8 cellular contexts compared by ENCODE assay signal in the genomic region with DNA sequence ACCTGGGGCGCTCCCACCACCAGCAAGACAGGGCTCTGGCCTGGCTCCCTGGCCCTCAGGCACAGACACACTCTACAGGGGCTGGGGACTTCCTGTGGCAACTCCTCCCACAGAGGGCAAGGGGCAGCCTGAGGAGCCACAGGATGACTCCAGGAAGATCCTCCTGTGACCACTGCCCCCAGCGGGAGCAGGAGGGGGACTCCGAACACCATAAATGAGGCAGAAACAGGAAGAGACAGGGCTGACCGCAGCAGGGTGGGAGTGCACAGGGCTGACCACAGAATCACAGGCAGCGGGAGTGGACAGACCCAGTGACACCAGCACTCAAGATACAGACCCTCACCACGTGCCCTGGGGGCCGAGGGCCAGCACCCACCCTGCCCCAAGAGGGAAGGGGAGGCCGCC. TPM values are rescaled to one million over a fixed set of nuclear protein-coding genes. Genes with fewer than 3 reads are reported as not detected.
DNase-seq lines count a peak whose midpoint lies in the region; ATAC-seq and TF ChIP-seq lines count a peak whose summit lies in the region.

No MANE protein-coding gene starts in this region.

- no TSS peak for BruUV-seq in PC-3 (replicated peaks; lab: Mats Ljungman, UMichigan)

- no peaks in the 10 kb centered on the region for H3K9me2 ChIP-seq in PC-3 (replicated peaks; ENCODE audit: low read length)
- H3K9me2 ChIP-seq in GM23248 (ENCODE audit: insufficient read depth), result no peaks in the 10 kb centered on the region

- H3K4me1 ChIP-seq in PC-3 (ENCODE audit: insufficient read depth, low read length), result peaks cover 48% of the 10 kb centered on the region
- H3K4me1 ChIP-seq in osteoblast (ENCODE audit: insufficient read depth, low read length), result peaks cover 41% of the 10 kb centered on the region
- H3K4me1 ChIP-seq in GM23248 (ENCODE audit: insufficient read depth), result peaks cover 33% of the 10 kb centered on the region

- H3K79me2 ChIP-seq in PC-3 (ENCODE audit: low read length) (peaks cover 57% of the 10 kb centered on the region), osteoblast (ENCODE audit: insufficient read depth, low read length) (peaks cover 80% of the 10 kb centered on the region), GM23248 (ENCODE audit: insufficient read depth) (peaks cover 38% of the 10 kb centered on the region)

- H3K27ac ChIP-seq in PC-3 (ENCODE audit: low read length), result 0 out of 2 replicates have a peak overlapping the region, but pooled peaks have one; percentile 7
- peak overlapping the region; percentile 33 for H3K27ac ChIP-seq in osteoblast (ENCODE audit: low read depth, low read length)
- H3K27ac ChIP-seq in GM23248, result no peak overlapping the region

- H2AFZ ChIP-seq in PC-3 (ENCODE audit: low read length), result no peak overlapping the region
- peak overlapping the region; percentile 37 for H2AFZ ChIP-seq in osteoblast (ENCODE audit: low read length)
- no peak overlapping the region for H2AFZ ChIP-seq in GM23248

- POLR2A ChIA-PET in PC-3 (lab: Charles Lee; ENCODE audit: unreplicated experiment), result no interaction called here

- H3K27me3 ChIP-seq in PC-3 (ENCODE audit: low read length), result no peaks in the 10 kb centered on the region
- H3K27me3 ChIP-seq in osteoblast (ENCODE audit: insufficient read depth, low read length), result no peaks in the 10 kb centered on the region
- no peaks in the 10 kb centered on the region for H3K27me3 ChIP-seq in GM23248 (replicated peaks; ENCODE audit: insufficient read depth)

- H3K4me2 ChIP-seq in PC-3 (ENCODE audit: low read length) (peak overlapping the region; percentile 28; the same call in 1 of the 2 replicates), osteoblast (ENCODE audit: insufficient read depth, low read length) (no peak overlapping the region), GM23248 (ENCODE audit: unreplicated experiment) (no peak overlapping the region)

- ATAC-seq in PC-3, result peak; percentile 42
- ATAC-seq in GM19395 (IDR thresholded peaks at IDR 0.05; ENCODE audit: unreplicated experiment), result no peak
- ATAC-seq in GM21786 (IDR thresholded peaks at IDR 0.05; ENCODE audit: unreplicated experiment), result no peak

- no peaks in the 10 kb centered on the region for H4K20me1 ChIP-seq in PC-3 (ENCODE audit: low read length)
- peaks cover 4% of the 10 kb centered on the region for H4K20me1 ChIP-seq in osteoblast (ENCODE audit: insufficient read depth, low read length)
- H4K20me1 ChIP-seq in GM23248 (ENCODE audit: insufficient read depth), result no peaks in the 10 kb centered on the region

- 0 out of 2 replicates have a peak, but pooled peaks cover 3% of the 10 kb centered on the region for H3K36me3 ChIP-seq in PC-3 (ENCODE audit: low read depth, low read length)
- H3K36me3 ChIP-seq in osteoblast (ENCODE audit: insufficient read depth, low read length), result no peaks in the 10 kb centered on the region
- H3K36me3 ChIP-seq in GM23248 (ENCODE audit: low read depth), result no peaks in the 10 kb centered on the region

- whole genome bisulfite sequencing in GM23248 (ENCODE audit: low coverage in 1 of 2, low lambda C conversion rate in 2 of 2, missing lambda C conversion rate in 2 of 2), 2 experiments, result 91 to 92% methylated on average over 8 of the region's 8 CpGs

- H3K4me3 ChIP-seq in GM12864 (ENCODE audit: low read depth, low read length), result no peak overlapping the region; the same call in 1 of the 2 replicates
- H3K4me3 ChIP-seq in PC-3 (ENCODE audit: low read length), result no peak overlapping the region
- H3K4me3 ChIP-seq in fibroblast of villous mesenchyme (ENCODE audit: low read depth, low read length), result no peak overlapping the region
- no peak overlapping the region for H3K4me3 ChIP-seq in osteoblast (ENCODE audit: insufficient read depth, low read length)
- no peak overlapping the region for H3K4me3 ChIP-seq in GM23248

- H3F3A ChIP-seq in PC-3 (ENCODE audit: low read length, unreplicated experiment) (no peaks in the 10 kb centered on the region), GM23248 (ENCODE audit: insufficient read depth) (peaks cover 13% of the 10 kb centered on the region)

- DNase-seq in GM12864 (ENCODE audit: low read depth) (no peak), PC-3 (peak; percentile 44), fibroblast of villous mesenchyme (ENCODE audit: low read depth) (peak; percentile 52), osteoblast (ENCODE audit: insufficient read length, low spot score, missing footprints) (peak; percentile 96), GM23248 (no peak), COLO668 (lab: John Stamatoyannopoulos, UW; ENCODE audit: unreplicated experiment) (no peak)

- intact Hi-C loops in PC-3 (cut with micrococcal nuclease), result no loop called here

- H3K9me3 ChIP-seq in PC-3 (ENCODE audit: low read length) (no peaks in the 10 kb centered on the region), osteoblast (ENCODE audit: low read depth, low read length) (no peaks in the 10 kb centered on the region), GM23248 (ENCODE audit: low read depth) (no peaks in the 10 kb centered on the region)

- CTCF ChIA-PET in PC-3 (lab: Charles Lee), result no interaction called here

- H3K9ac ChIP-seq in PC-3 (ENCODE audit: low read length) (no peak overlapping the region), GM23248 (no peak overlapping the region)

- in situ Hi-C loops in GM23248 (cut with MboI), result no loop called here

- TF ChIP-seq CTCF in GM12864 (IDR thresholded peaks at IDR 0.05; ENCODE audit: low read depth, low read length, missing control alignments) (peak; percentile 3), PC-3 (conservative IDR thresholded peaks at IDR 0.05; ENCODE audit: low read depth, low read length) (no peak), fibroblast of villous mesenchyme (IDR thresholded peaks at IDR 0.05; ENCODE audit: insufficient read depth, low read depth, low read length) (no peak), osteoblast (IDR thresholded peaks at IDR 0.05; ENCODE audit: extremely low read depth, low read depth, low read length) (peak; percentile 7)

RNA-seq across cellular contexts. Expression of gene ARAP1, which starts 10.8 kb away (rescaled TPM):
- 86.2 and 124 TPM in 2 replicates for total RNA-seq in PC-3 (2014; rRNA removed)
- total RNA-seq in fibroblast of villous mesenchyme, result 73.0 and 77.0 TPM in 2 replicates
- 91.6 and 95.2 TPM in 2 replicates for total RNA-seq in osteoblast
- total RNA-seq in GM23248 (2014; rRNA removed; shearing (Covaris generic)), result 73.9 and 92.7 TPM in 2 replicates
- polyA plus RNA-seq in GM23248 (2016; fragmentation: Nextera tagmentation; extraction: Ambion mirVana), result 39.0 and 41.5 TPM in 2 replicates

RNA-seq across cellular contexts. Expression of gene STARD10, which starts 52.4 kb away (rescaled TPM):
- 284 and 362 TPM in 2 replicates for total RNA-seq in PC-3 (2014; rRNA removed)
- 22.5 and 34.5 TPM in 2 replicates for total RNA-seq in fibroblast of villous mesenchyme
- total RNA-seq in osteoblast, result 25.3 and 25.7 TPM in 2 replicates
- 5.7 and 14.7 TPM in 2 replicates for total RNA-seq in GM23248 (2014; rRNA removed; shearing (Covaris generic))
- 6.6 and 8.7 TPM in 2 replicates for polyA plus RNA-seq in GM23248 (2016; fragmentation: Nextera tagmentation; extraction: Ambion mirVana)

Comparison
In these comparisons a context has a peak if more than half of its experiments do, and no peak if none do; other contexts are left out.
1. DNase-seq: peak in PC-3 (single experiment), fibroblast of villous mesenchyme (single experiment) and osteoblast (single experiment); none in GM12864 (single experiment), GM23248 (single experiment) and COLO668 (single experiment).
2. CTCF ChIP-seq: peak in GM12864 (single experiment) and osteoblast (single experiment); none in PC-3 (single experiment) and fibroblast of villous mesenchyme (single experiment).